In genomic region chr11:776459-777287, GRCh38 we compare ENCODE assay signal across 8 cellular contexts. TPM values are rescaled to one million over a fixed set of nuclear protein-coding genes. Genes with fewer than 3 reads are reported as not detected.
DNase-seq lines count a peak whose midpoint lies in the region; ATAC-seq and TF ChIP-seq lines count a peak whose summit lies in the region.

No MANE protein-coding gene starts in this region.

- H3K23ac ChIP-seq in trophoblast cell (ENCODE audit: low read length), result no peak overlapping the region

- no peak for TF ChIP-seq CTCF in GM12865 (IDR thresholded peaks at IDR 0.05; ENCODE audit: insufficient read depth, low read depth, low read length, missing control alignments)
- TF ChIP-seq CTCF in glutamatergic neuron (IDR thresholded peaks at IDR 0.05; ENCODE audit: partially characterized antibody, unreplicated experiment), result no peak

- no peaks in the 10 kb centered on the region for H3K27me3 ChIP-seq in trophoblast cell (ENCODE audit: insufficient read depth, low read length)

- POLR2A ChIA-PET in activated CD4-positive, alpha-beta memory T cell treated with anti-CD3 and anti-CD28 coated beads, Interleukin-2, amount 10 ng/mL, durations not matched to agents 7 days and 5 days (lab: Charles Lee), result interaction anchor here (1.1 to 3.5 kb wide), 11 partner anchors 13 to 82 kb away, joined by 3 to 35 read pairs (median 5); partner anchors contain the start of genes DEAF1, PIDD1, POLR2L and RPLP2

- peak overlapping the region; percentile 92 for H3K4me3 ChIP-seq in GM12865 (ENCODE audit: low read depth, low read length)
- H3K4me3 ChIP-seq in trophoblast cell (ENCODE audit: low read depth, low read length), result peak overlapping the region; percentile 91

- CTCF ChIA-PET in activated CD4-positive, alpha-beta memory T cell treated with anti-CD3 and anti-CD28 coated beads, Interleukin-2, amount 10 ng/mL, durations not matched to agents 7 days and 5 days (lab: Charles Lee), result interaction anchor here (0.6 to 1.2 kb wide), 3 partner anchors 13 to 475 kb away, joined by 3 to 5 read pairs (median 3); no protein-coding TSS in a partner anchor

- ATAC-seq in GM21515 (IDR thresholded peaks at IDR 0.05; ENCODE audit: unreplicated experiment) (peak; percentile 17), GM18870 (IDR thresholded peaks at IDR 0.05; ENCODE audit: unreplicated experiment) (no peak)

- H3K4me1 ChIP-seq in trophoblast cell (ENCODE audit: control insufficient read depth in 1 of 2, insufficient read depth in 2 of 2, low read length in 2 of 2), result peaks cover 17 to 32% of the 10 kb centered on the region in 2 experiments

- peak overlapping the region; percentile 81 for H3K4me3 Mint-ChIP-seq in activated CD4-positive, alpha-beta memory T cell treated with anti-CD3 and anti-CD28 coated beads, Interleukin-2, amount 10 ng/mL, durations not matched to agents 7 days and 5 days
- H3K4me3 Mint-ChIP-seq in glutamatergic neuron (ENCODE audit: unreplicated experiment), result peak overlapping the region; percentile 90

- peak overlapping the region; percentile 89 for H3K27ac ChIP-seq in trophoblast cell (ENCODE audit: low read depth, low read length)

- H4K8ac ChIP-seq in trophoblast cell (ENCODE audit: low read depth, low read length), result peak overlapping the region; percentile 52

- H3K14ac ChIP-seq in trophoblast cell (ENCODE audit: low read length), result peak overlapping the region; percentile 75

- peak overlapping the region; percentile 82 for H3K4me2 ChIP-seq in trophoblast cell (ENCODE audit: low read length)

- peak overlapping the region; percentile 68 for H3K27ac Mint-ChIP-seq in activated CD4-positive, alpha-beta memory T cell treated with anti-CD3 and anti-CD28 coated beads, Interleukin-2, amount 10 ng/mL, durations not matched to agents 7 days and 5 days
- H3K27ac Mint-ChIP-seq in glutamatergic neuron (ENCODE audit: unreplicated experiment), result peak overlapping the region; percentile 92

- H3K36me3 ChIP-seq in trophoblast cell (ENCODE audit: control insufficient read depth in 1 of 2, insufficient read depth in 2 of 2, low read length in 2 of 2), result peaks cover 32 to 34% of the 10 kb centered on the region in 2 experiments

- peak overlapping the region; percentile 98 for H2AK5ac ChIP-seq in trophoblast cell (ENCODE audit: low read length)

- peaks cover 11% of the 10 kb centered on the region for H3K79me1 ChIP-seq in trophoblast cell (ENCODE audit: low read length)

- peak overlapping the region; percentile 21 for H2BK12ac ChIP-seq in trophoblast cell (ENCODE audit: low read length)

- peak overlapping the region; percentile 84 for H3K18ac ChIP-seq in trophoblast cell (ENCODE audit: low read length)

- no CpG with 5 or more reads among the region's 68 CpGs for WGBS in trophoblast cell (ENCODE audit: extremely low coverage, insufficient coverage, insufficient read length)

- peak overlapping the region; percentile 93 for H3K4ac ChIP-seq in trophoblast cell (ENCODE audit: low read depth, low read length)

- no peaks in the 10 kb centered on the region for H3K9me3 Mint-ChIP-seq in activated CD4-positive, alpha-beta memory T cell treated with anti-CD3 and anti-CD28 coated beads, Interleukin-2, amount 10 ng/mL, durations not matched to agents 7 days and 5 days
- peaks cover 8% of the 10 kb centered on the region for H3K9me3 Mint-ChIP-seq in glutamatergic neuron (ENCODE audit: unreplicated experiment)

- H3K27me3 Mint-ChIP-seq in activated CD4-positive, alpha-beta memory T cell treated with anti-CD3 and anti-CD28 coated beads, Interleukin-2, amount 10 ng/mL, durations not matched to agents 7 days and 5 days, result no peaks in the 10 kb centered on the region
- H3K27me3 Mint-ChIP-seq in glutamatergic neuron (ENCODE audit: unreplicated experiment), result peaks cover 4% of the 10 kb centered on the region

- peak overlapping the region; percentile 82 for H4K91ac ChIP-seq in trophoblast cell (ENCODE audit: low read depth, low read length)

- H3K9ac ChIP-seq in trophoblast cell (ENCODE audit: low read length), result peak overlapping the region; percentile 86

- peak overlapping the region; percentile 73 for H4K12ac ChIP-seq in trophoblast cell (ENCODE audit: low read depth, low read length)

- H3K36me3 Mint-ChIP-seq in activated CD4-positive, alpha-beta memory T cell treated with anti-CD3 and anti-CD28 coated beads, Interleukin-2, amount 10 ng/mL, durations not matched to agents 7 days and 5 days (ENCODE audit: low read depth), result peaks cover 2% of the 10 kb centered on the region
- H3K36me3 Mint-ChIP-seq in glutamatergic neuron (ENCODE audit: unreplicated experiment), result no peaks in the 10 kb centered on the region

- peak overlapping the region; percentile 88 for H2BK120ac ChIP-seq in trophoblast cell (ENCODE audit: insufficient read depth, low read length, poor library complexity)

- H3K4me1 Mint-ChIP-seq in activated CD4-positive, alpha-beta memory T cell treated with anti-CD3 and anti-CD28 coated beads, Interleukin-2, amount 10 ng/mL, durations not matched to agents 7 days and 5 days, result peaks cover 35% of the 10 kb centered on the region
- peaks cover 11% of the 10 kb centered on the region for H3K4me1 Mint-ChIP-seq in glutamatergic neuron (ENCODE audit: low read depth, unreplicated experiment)

- peak overlapping the region; percentile 50 for H2AFZ ChIP-seq in trophoblast cell (ENCODE audit: insufficient read depth, low read length, poor library complexity)

- H3K79me2 ChIP-seq in trophoblast cell (ENCODE audit: control insufficient read depth, insufficient read depth, low read length, poor library complexity), result peaks cover 20% of the 10 kb centered on the region

- H2BK5ac ChIP-seq in trophoblast cell (ENCODE audit: low read depth, low read length, poor library complexity), result peak overlapping the region; percentile 87

- DNase-seq in GM12865 (ENCODE audit: low read depth) (peak; percentile 47), HuH-7 (ENCODE audit: low spot score) (peak; percentile 84), glutamatergic neuron (peak; percentile 74), trophoblast cell (peak in 1 of 2 donors; percentile 39), NCI-H1048 (lab: John Stamatoyannopoulos, UW) (no peak)
- DNase-seq in activated CD4-positive, alpha-beta memory T cell treated with anti-CD3 and anti-CD28 coated beads, Interleukin-2, amount 10 ng/mL, durations not matched to agents 7 days and 5 days, result peak; percentile 30

- H3K9me3 ChIP-seq in trophoblast cell (ENCODE audit: insufficient read depth, low read depth, low read length), result no peaks in the 10 kb centered on the region

RNA-seq across cellular contexts. Expression of gene GATD1, which starts 0.6 kb away (rescaled TPM):
- total RNA-seq in activated CD4-positive, alpha-beta memory T cell treated with anti-CD3 and anti-CD28 coated beads, Interleukin-2, amount 10 ng/mL, durations not matched to agents 7 days and 5 days, result 10 to 100 TPM; 48.6 to 52.9 TPM
- 67.5 TPM for total RNA-seq in glutamatergic neuron (ENCODE audit: unreplicated experiment)
- polyA plus RNA-seq in trophoblast cell (2013), result 27.9 and 28.1 TPM in 2 replicates

RNA-seq across cellular contexts. Expression of gene CEND1, which starts 13.2 kb away (rescaled TPM):
- total RNA-seq in activated CD4-positive, alpha-beta memory T cell treated with anti-CD3 and anti-CD28 coated beads, Interleukin-2, amount 10 ng/mL, durations not matched to agents 7 days and 5 days, result 1 to 10 TPM; 1.2 to 1.6 TPM
- total RNA-seq in glutamatergic neuron (ENCODE audit: unreplicated experiment), result 58.7 TPM
- not detected in 2 replicates for polyA plus RNA-seq in trophoblast cell (2013)

RNA-seq across cellular contexts. Expression of gene SLC25A22, which starts 21.4 kb away (rescaled TPM):
- 10 to 100 TPM; 35.7 to 38.3 TPM for total RNA-seq in activated CD4-positive, alpha-beta memory T cell treated with anti-CD3 and anti-CD28 coated beads, Interleukin-2, amount 10 ng/mL, durations not matched to agents 7 days and 5 days
- total RNA-seq in glutamatergic neuron (ENCODE audit: unreplicated experiment), result 93.9 TPM
- 14.5 and 14.7 TPM in 2 replicates for polyA plus RNA-seq in trophoblast cell (2013)

RNA-seq across cellular contexts. Expression of gene PIDD1, which starts 28.4 kb away (rescaled TPM):
- total RNA-seq in activated CD4-positive, alpha-beta memory T cell treated with anti-CD3 and anti-CD28 coated beads, Interleukin-2, amount 10 ng/mL, durations not matched to agents 7 days and 5 days, result 10 to 100 TPM; 45.1 to 48.5 TPM
- total RNA-seq in glutamatergic neuron (ENCODE audit: unreplicated experiment), result 37.0 TPM
- 27.8 and 28.7 TPM in 2 replicates for polyA plus RNA-seq in trophoblast cell (2013)

RNA-seq across cellular contexts. Expression of gene TALDO1, which starts 29.4 kb away (rescaled TPM):
- 100 to 1,000 TPM; 215 to 224 TPM for total RNA-seq in activated CD4-positive, alpha-beta memory T cell treated with anti-CD3 and anti-CD28 coated beads, Interleukin-2, amount 10 ng/mL, durations not matched to agents 7 days and 5 days
- 182 TPM for total RNA-seq in glutamatergic neuron (ENCODE audit: unreplicated experiment)
- 244 and 248 TPM in 2 replicates for polyA plus RNA-seq in trophoblast cell (2013)

Comparison
In these comparisons a context has a peak if more than half of its experiments do, and no peak if none do; other contexts are left out.
1. RNA of gene CEND1, which starts 13.2 kb away (total RNA-seq): 58.7 TPM in glutamatergic neuron (single experiment); 1.2 to 1.6 TPM in activated CD4-positive, alpha-beta memory T cell treated with anti-CD3 and anti-CD28 coated beads, Interleukin-2, amount 10 ng/mL, durations not matched to agents 7 days and 5 days; every median in the first group is over 10 times any median in the second.